ENCODE assay signal across 8 cellular contexts in the genomic region with DNA sequence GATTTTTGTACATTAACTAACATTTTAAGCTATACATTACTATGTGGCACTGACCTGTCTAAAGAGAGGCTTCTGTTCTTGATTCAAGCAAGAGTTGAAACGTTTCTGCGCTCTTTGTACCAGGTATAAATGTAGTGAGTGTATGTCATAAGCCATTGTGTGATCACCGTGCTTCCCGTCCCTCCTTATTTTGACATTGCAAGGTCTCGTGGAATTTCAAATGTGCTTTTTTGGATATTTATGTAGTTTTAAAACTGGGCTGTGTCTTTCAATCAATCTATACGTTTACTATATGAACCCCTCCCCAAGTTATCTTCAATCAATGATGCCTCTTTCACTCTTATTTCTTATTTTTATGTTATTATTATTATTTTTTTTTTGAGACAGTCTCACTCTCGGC. TPM values are rescaled to one million over a fixed set of nuclear protein-coding genes. Genes with fewer than 3 reads are reported as not detected.
DNase-seq lines count a peak whose midpoint lies in the region; ATAC-seq, FAIRE-seq and TF ChIP-seq lines count a peak whose summit lies in the region.

A gene with protein sequence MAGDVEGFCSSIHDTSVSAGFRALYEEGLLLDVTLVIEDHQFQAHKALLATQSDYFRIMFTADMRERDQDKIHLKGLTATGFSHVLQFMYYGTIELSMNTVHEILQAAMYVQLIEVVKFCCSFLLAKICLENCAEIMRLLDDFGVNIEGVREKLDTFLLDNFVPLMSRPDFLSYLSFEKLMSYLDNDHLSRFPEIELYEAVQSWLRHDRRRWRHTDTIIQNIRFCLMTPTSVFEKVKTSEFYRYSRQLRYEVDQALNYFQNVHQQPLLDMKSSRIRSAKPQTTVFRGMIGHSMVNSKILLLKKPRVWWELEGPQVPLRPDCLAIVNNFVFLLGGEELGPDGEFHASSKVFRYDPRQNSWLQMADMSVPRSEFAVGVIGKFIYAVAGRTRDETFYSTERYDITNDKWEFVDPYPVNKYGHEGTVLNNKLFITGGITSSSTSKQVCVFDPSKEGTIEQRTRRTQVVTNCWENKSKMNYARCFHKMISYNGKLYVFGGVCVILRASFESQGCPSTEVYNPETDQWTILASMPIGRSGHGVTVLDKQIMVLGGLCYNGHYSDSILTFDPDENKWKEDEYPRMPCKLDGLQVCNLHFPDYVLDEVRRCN (minus strand): TSS at position 101 of the 400 bp plus-strand sequence. CDS start 20,493 bp downstream, outside the sequence.

- TF ChIP-seq CTCF in VCaP (conservative IDR thresholded peaks at IDR 0.05) (no peak), foreskin keratinocyte (conservative IDR thresholded peaks at IDR 0.05) (no peak), lower leg skin (IDR thresholded peaks at IDR 0.05) (no peak)

- intact Hi-C loops in lower leg skin (cut with DNase I; ENCODE audit: low total_unique reads): no loop called here

- H3K4me3 ChIP-seq in skeletal muscle cell (ENCODE audit: low read depth, low read length) (peak within 1 kb of the TSS; percentile 68), lower leg skin (ENCODE audit: low read depth, poor library complexity, severe bottlenecking) (no peak within 1 kb of the TSS)

- 83 to 91% methylated on average over 7 of the region's 7 CpGs for WGBS in lower leg skin, 2 donors

- DNase-seq in GM12892 (ENCODE audit: insufficient read length) (no peak), foreskin keratinocyte (no peak), skeletal muscle cell (ENCODE audit: low read depth) (no peak), lower leg skin (ENCODE audit: low spot score in 2 of 2) (no peak), RPMI8226 (no peak)

- TF ChIP-seq POLR2A in GM12892 (IDR thresholded peaks at IDR 0.05; ENCODE audit: low read depth, low read length) (no peak), lower leg skin (IDR thresholded peaks at IDR 0.05) (no peak)

- no peaks in the 10 kb centered on the region for H3K27me3 ChIP-seq in foreskin keratinocyte

- FAIRE-seq in GM12892 (lab: Jason Lieb, UNC): peak; percentile 30

- ATAC-seq in foreskin keratinocyte (no peak), GM19455 (IDR thresholded peaks at IDR 0.05; ENCODE audit: unreplicated experiment) (no peak), HG03460 (IDR thresholded peaks at IDR 0.05; ENCODE audit: unreplicated experiment) (no peak)

- H3K27ac ChIP-seq in VCaP: peak within 1 kb of the TSS; percentile 93
- H3K27ac ChIP-seq in foreskin keratinocyte: peak within 1 kb of the TSS; percentile 96

- H3K4me1 ChIP-seq in foreskin keratinocyte: no peaks in the 10 kb centered on the region

RNA-seq across cellular contexts. Expression of the gene that starts here (rescaled TPM):
- 4.0 TPM for polyA plus RNA-seq in GM12892 (2012; ENCODE audit: missing spikeins)
- total RNA-seq in foreskin keratinocyte (4.2 TPM in 2 replicates), lower leg skin (1 to 10 TPM; 4.7 to 5.5 (median 5.3) TPM)
- polyA plus RNA-seq in foreskin keratinocyte: 0.68 and 0.77 TPM in 2 replicates
